ENCODE assay signal across 27 cellular contexts in the genomic region with DNA sequence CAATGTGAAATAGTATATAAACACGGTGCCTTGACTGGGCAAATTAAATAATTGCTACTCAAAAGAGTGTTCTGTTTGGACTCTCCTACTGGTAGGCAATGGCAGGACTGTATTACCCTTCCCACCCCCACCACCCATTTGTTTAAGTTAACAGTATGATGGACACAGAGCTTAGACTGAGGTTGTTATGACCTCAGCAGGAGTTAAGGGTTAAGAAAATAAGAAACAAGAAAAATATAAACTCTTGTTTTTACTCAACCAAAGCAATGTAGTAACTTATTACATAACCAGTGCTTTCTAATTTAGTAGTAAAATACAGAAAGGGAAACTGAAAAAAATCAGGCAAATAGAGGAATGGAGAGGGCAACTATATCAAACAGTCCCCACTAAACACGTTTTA. TPM values are rescaled to one million over a fixed set of nuclear protein-coding genes. Genes with fewer than 3 reads are reported as not detected.
A peak's percentile ranks its signal among the peaks of the same experiment; 100 is the strongest.
DNase-seq lines count a peak whose midpoint lies in the region; ATAC-seq, FAIRE-seq and TF ChIP-seq lines count a peak whose summit lies in the region.
"Had no signal": no experiment of that assay in that cellular context is flagged by ENCODE, and none has a peak within 500 bp of the region (broad histone marks: within the 10 kb centered on the region; RNA-seq: fewer than 3 reads in every experiment).

No MANE protein-coding gene starts in this region.

- in situ Hi-C loops in GM12878 (cut with MboI) = no loop called here

- no peak for TF ChIP-seq POLR2A in GM12878 (IDR thresholded peaks at IDR 0.05; ENCODE audit: low read depth, low read length)

- intact Hi-C loops in GM12878 (cut with micrococcal nuclease; ENCODE audit: unreplicated experiment) (loop anchor here (10.0 kb wide), 1 partner anchor 1192 kb away; no protein-coding TSS in a partner anchor), A673 (cut with micrococcal nuclease; ENCODE audit: unreplicated experiment) (no loop called here)
- intact Hi-C loops in activated CD8-positive, alpha-beta T cell treated with anti-CD3 and anti-CD28 coated beads for 36 hours (cut with micrococcal nuclease) = no loop called here

- BruUV-seq in GM12878 (replicated peaks; lab: Mats Ljungman, UMichigan) (no TSS peak), A673 (replicated peaks; lab: Mats Ljungman, UMichigan) (no TSS peak)

- H3K36me3 ChIP-seq in GM12878 (ENCODE audit: control insufficient read depth in 2 of 2, insufficient read depth in 2 of 2, low read length in 1 of 2) = peaks cover 0 to 10% of the 10 kb centered on the region in 2 experiments; a peak in 2 of 4 replicates
- H3K36me3 ChIP-seq in A673 (ENCODE audit: insufficient read depth, low read length, poor library complexity, severe bottlenecking) = peaks cover 52% of the 10 kb centered on the region

- H3K27me3 ChIP-seq in GM12878 (replicated peaks in 1 of 2; ENCODE audit: control insufficient read depth in 2 of 2, insufficient read depth in 2 of 2, low read length in 1 of 2) = no peaks in the 10 kb centered on the region
- H3K27me3 ChIP-seq in A673 (replicated peaks; ENCODE audit: insufficient read depth, low read depth, low read length, poor library complexity) = no peaks in the 10 kb centered on the region
- H3K27me3 ChIP-seq: BE2C had no signal

- H4K20me1 ChIP-seq in GM12878 (ENCODE audit: control insufficient read depth, insufficient read depth) = no peaks in the 10 kb centered on the region

- TF ChIP-seq EP300 in GM12878 (IDR thresholded peaks at IDR 0.05; ENCODE audit: borderline replicate concordance in 1 of 2, control insufficient read depth in 1 of 2, low read depth in 2 of 2, low read length in 2 of 2) = no peak

- H3K27ac ChIP-seq in GM12878 (ENCODE audit: control insufficient read depth, insufficient read depth) (no peak overlapping the region), A673 (ENCODE audit: low read depth, low read length, poor library complexity, severe bottlenecking) (no peak overlapping the region)
- H3K27ac ChIP-seq: 22Rv1, HL-60 had no signal

- no peak for TF ChIP-seq RAD21 in GM12878 (IDR thresholded peaks at IDR 0.05; ENCODE audit: insufficient read depth, low read depth, low read length)

- FAIRE-seq in GM12878 (lab: Jason Lieb, UNC) = no peak
- FAIRE-seq: HTR-8/SVneo had no signal

- no peak overlapping the region for H3K9ac ChIP-seq in GM12878 (ENCODE audit: control insufficient read depth, insufficient read depth, low read length)
- H3K9ac ChIP-seq: SK-N-SH had no signal

- no peak for DNase-seq in stimulated activated naive CD8-positive, alpha-beta T cell treated with anti-CD3 and anti-CD28 coated beads, Interleukin-15, amount 100 ng/mL, for 72 hours
- DNase-seq in stimulated activated naive CD8-positive, alpha-beta T cell treated with anti-CD3 and anti-CD28 coated beads, Interleukin-15, Interleukin-2, amounts not matched to agents 100 U/mL and 50 U/mL, for 24 hours = no peak
- no peak for DNase-seq in GM12878 (ENCODE audit: low read depth, low spot score)
- DNase-seq in activated CD8-positive, alpha-beta T cell treated with anti-CD3 and anti-CD28 coated beads for 36 hours = no peak
- no peak for DNase-seq in A673 (ENCODE audit: low spot score)
- no peak for DNase-seq in COR-L47 (lab: John Stamatoyannopoulos, UW)
- DNase-seq: BE2C; Calu3; CD4-positive, alpha-beta T cell; DMS53; HCEC 1CT; Kasumi-1; MM.1S; NCI-H1105; NCI-H1694 treated with DMSO at 0.1 percent for 48 hours; NCI-H345; NCI-H69; SHP77; SK-N-SH; T-cell had no signal

- POLR2A ChIA-PET in GM12878 (lab: Charles Lee) (interaction anchor here (0.6 kb wide), 2 partner anchors 69 to 715 kb away, joined by 3 to 5 read pairs; partner anchors contain the start of gene ZBTB37), A673 (lab: Charles Lee; ENCODE audit: low non-redundant PET) (no interaction called here)
- POLR2A ChIA-PET in activated CD8-positive, alpha-beta T cell treated with anti-CD3 and anti-CD28 coated beads for 36 hours (lab: Charles Lee) = no interaction called here

- H3K4me1 ChIP-seq in GM12878 (ENCODE audit: control insufficient read depth, insufficient read depth, low read length) (no peaks in the 10 kb centered on the region), A673 (ENCODE audit: insufficient read depth, low read length, poor library complexity, severe bottlenecking) (no peaks in the 10 kb centered on the region)
- H3K4me1 ChIP-seq: BE2C had no signal

- RAD21 ChIA-PET in GM12878 (lab: Charles Lee; ENCODE audit: unreplicated experiment) = interaction anchor here (0.6 kb wide), 1 partner anchor 69 kb away, joined by 3 read pairs; the partner anchor contains the start of gene ZBTB37

- no peak overlapping the region for H2AFZ ChIP-seq in GM12878 (ENCODE audit: control insufficient read depth, low read depth, low read length)

- no peak overlapping the region for H3K4me3 Mint-ChIP-seq in stimulated activated naive CD8-positive, alpha-beta T cell treated with anti-CD3 and anti-CD28 coated beads, Interleukin-15, amount 100 ng/mL, for 72 hours
- H3K4me3 Mint-ChIP-seq in activated CD8-positive, alpha-beta T cell treated with anti-CD3 and anti-CD28 coated beads for 36 hours = no peak overlapping the region
- H3K4me3 Mint-ChIP-seq: CD4-positive, alpha-beta T cell; IgD-negative memory B cell; T-cell had no signal

- TF ChIP-seq CTCF in GM12878 (IDR thresholded peaks at IDR 0.05 in 2 of 3, conservative IDR thresholded peaks at IDR 0.05 in 1 of 3; ENCODE audit: control insufficient read depth in 2 of 3, extremely low read depth in 1 of 3, insufficient read depth in 1 of 3, low read depth in 3 of 3, low read length in 3 of 3) = no peak
- TF ChIP-seq CTCF in activated CD8-positive, alpha-beta T cell treated with anti-CD3 and anti-CD28 coated beads for 36 hours (IDR thresholded peaks at IDR 0.05) = no peak
- TF ChIP-seq CTCF in A673 (conservative IDR thresholded peaks at IDR 0.05; ENCODE audit: low read depth, low read length) = no peak

- no peak overlapping the region for H3K4me2 ChIP-seq in GM12878 (ENCODE audit: control insufficient read depth, insufficient read depth)
- H3K4me2 ChIP-seq: SK-N-SH had no signal

- H3K4me1 Mint-ChIP-seq in stimulated activated naive CD8-positive, alpha-beta T cell treated with anti-CD3 and anti-CD28 coated beads, Interleukin-15, amount 100 ng/mL, for 72 hours = no peaks in the 10 kb centered on the region
- peaks cover 4% of the 10 kb centered on the region for H3K4me1 Mint-ChIP-seq in activated CD8-positive, alpha-beta T cell treated with anti-CD3 and anti-CD28 coated beads for 36 hours (ENCODE audit: low read depth)
- H3K4me1 Mint-ChIP-seq: T-cell had no signal

- no peaks in the 10 kb centered on the region for H3K9me3 Mint-ChIP-seq in stimulated activated naive CD8-positive, alpha-beta T cell treated with anti-CD3 and anti-CD28 coated beads, Interleukin-15, amount 100 ng/mL, for 72 hours
- no peaks in the 10 kb centered on the region for H3K9me3 Mint-ChIP-seq in activated CD8-positive, alpha-beta T cell treated with anti-CD3 and anti-CD28 coated beads for 36 hours
- H3K9me3 Mint-ChIP-seq: CD4-positive, alpha-beta T cell; IgD-negative memory B cell; T-cell had no signal

- SMC1A ChIA-PET in GM12878 (lab: Charles Lee; ENCODE audit: uncharacterized antibody, unreplicated experiment) = interaction anchor here (1.2 to 2.5 kb wide), 2 partner anchors 10 to 21 kb away, joined by 3 to 8 read pairs; no protein-coding TSS in a partner anchor

- peak; percentile 55 for ATAC-seq in stimulated activated naive CD8-positive, alpha-beta T cell treated with anti-CD3 and anti-CD28 coated beads, Interleukin-15, amount 100 ng/mL, for 72 hours
- ATAC-seq in stimulated activated naive CD8-positive, alpha-beta T cell treated with anti-CD3 and anti-CD28 coated beads, Interleukin-15, Interleukin-2, amounts not matched to agents 100 U/mL and 50 U/mL, for 24 hours = no peak
- ATAC-seq in HG02981 (IDR thresholded peaks at IDR 0.05; ENCODE audit: unreplicated experiment) (peak; percentile 65), GM12878 (peak; percentile 60), HG03520 (IDR thresholded peaks at IDR 0.05; ENCODE audit: unreplicated experiment) (no peak)
- ATAC-seq in activated CD8-positive, alpha-beta T cell treated with anti-CD3 and anti-CD28 coated beads for 36 hours = no peak
- ATAC-seq: T-cell had no signal

- peak overlapping the region in 1 of 2 donors; percentile 72 for H3K27ac Mint-ChIP-seq in stimulated activated naive CD8-positive, alpha-beta T cell treated with anti-CD3 and anti-CD28 coated beads, Interleukin-15, amount 100 ng/mL, for 72 hours
- no peak overlapping the region for H3K27ac Mint-ChIP-seq in activated CD8-positive, alpha-beta T cell treated with anti-CD3 and anti-CD28 coated beads for 36 hours
- H3K27ac Mint-ChIP-seq: CD4-positive, alpha-beta T cell; IgD-negative memory B cell had no signal

- peaks cover 14% of the 10 kb centered on the region for H3K36me3 Mint-ChIP-seq in activated CD8-positive, alpha-beta T cell treated with anti-CD3 and anti-CD28 coated beads for 36 hours (ENCODE audit: low read depth)

- CTCF ChIA-PET in GM12878 (lab: Yijun Ruan, JAX) = interaction anchor here (0.6 to 1.1 kb wide), 3 partner anchors 31 to 73 kb away, joined by 3 to 4 read pairs (median 3); no protein-coding TSS in a partner anchor
- CTCF ChIA-PET in activated CD8-positive, alpha-beta T cell treated with anti-CD3 and anti-CD28 coated beads for 36 hours (lab: Charles Lee) = no interaction called here
- CTCF ChIA-PET in A673 (lab: Charles Lee) = interaction anchor here (0.6 kb wide), 1 partner anchor 14 kb away, joined by 4 read pairs; no protein-coding TSS in a partner anchor

- H3K9me3 ChIP-seq in GM12878 (replicated peaks; ENCODE audit: control insufficient read depth, insufficient read depth, low read length) (no peaks in the 10 kb centered on the region), A673 (ENCODE audit: low read depth, low read length, poor library complexity, severe bottlenecking) (no peaks in the 10 kb centered on the region)
- H3K9me3 ChIP-seq: BE2C, SK-N-SH had no signal

- WGBS in GM12878 (ENCODE audit: insufficient coverage, insufficient replicate concordance, low lambda C conversion rate, missing lambda C conversion rate) = 50% methylated on average over 2 of the region's 2 CpGs

- H3K4me3 ChIP-seq in GM12878 = no peak overlapping the region
- H3K4me3 ChIP-seq in A673 (ENCODE audit: low read depth, low read length, poor library complexity, severe bottlenecking) = no peak overlapping the region

- H3K27me3 Mint-ChIP-seq in stimulated activated naive CD8-positive, alpha-beta T cell treated with anti-CD3 and anti-CD28 coated beads, Interleukin-15, amount 100 ng/mL, for 72 hours = no peaks in the 10 kb centered on the region
- no peaks in the 10 kb centered on the region for H3K27me3 Mint-ChIP-seq in activated CD8-positive, alpha-beta T cell treated with anti-CD3 and anti-CD28 coated beads for 36 hours
- H3K27me3 Mint-ChIP-seq: CD4-positive, alpha-beta T cell; IgD-negative memory B cell; T-cell had no signal

- H3K79me2 ChIP-seq in GM12878 (ENCODE audit: control insufficient read depth, insufficient read depth, low read length) = no peaks in the 10 kb centered on the region

RNA-seq across cellular contexts. Expression of gene SERPINC1, which starts 19.9 kb away (rescaled TPM):
- total RNA-seq in GM12878 (2013; cell fraction: nucleolus; rRNA removed) = not detected in 2 replicates
- total RNA-seq in GM12878 (2014; rRNA removed) (not detected in 2 replicates), GM12878 (2014; rRNA removed; fragmentation: Illumina TruSeq; extraction: Trizol) (not detected in 2 replicates), GM12878 (2021) (0.44 and 0.61 TPM in 2 replicates), A673 (2021) (not detected in 2 replicates)
- not detected for polyA plus RNA-seq in GM12878 (2011; ENCODE audit: low read depth)
- polyA plus RNA-seq in GM12878 (2011; rRNA removed) (not detected in 2 replicates), GM12878 (2014; fragmentation: Illumina TruSeq; extraction: Trizol) (not detected in 2 replicates), GM12878 (2014; fragmentation: Nextera tagmentation; extraction: Ambion mirVana) (under 1 TPM in 1 of 2 experiments, not detected in 1; 0.11 TPM), GM12878 (2014; rRNA removed) (not detected in 2 replicates), GM12878 (2016; fragmentation: Nextera tagmentation; extraction: Ambion mirVana) (not detected)
- not detected in 2 replicates for polyA plus RNA-seq in GM12878 (2011; cell fraction: cytosol; rRNA removed)
- 0.41 TPM in 1 of 2 replicates, not detected in the other for polyA plus RNA-seq in GM12878 (2011; cell fraction: nucleus; rRNA removed)
- not detected in 2 replicates for polyA plus RNA-seq in GM12878 (2012)
- polyA minus RNA-seq in GM12878 (2011; rRNA and poly(A)+ RNA removed) = not detected in 2 replicates
- not detected in 2 replicates for polyA minus RNA-seq in GM12878 (2011; cell fraction: cytosol; rRNA and poly(A)+ RNA removed)
- not detected in 2 replicates for polyA minus RNA-seq in GM12878 (2011; cell fraction: nucleus; rRNA and poly(A)+ RNA removed)
- not detected for total RNA-seq in activated CD8-positive, alpha-beta T cell treated with anti-CD3 and anti-CD28 coated beads for 36 hours
- total RNA-seq: CD4-positive, alpha-beta T cell; OCI-LY7 had no signal
- polyA plus RNA-seq: IgD-negative memory B cell had no signal

Comparison
In these comparisons a context has a peak if more than half of its experiments do, and no peak if none do; other contexts are left out.
1. ATAC-seq: peak in stimulated activated naive CD8-positive, alpha-beta T cell treated with anti-CD3 and anti-CD28 coated beads, Interleukin-15, amount 100 ng/mL, for 72 hours (single experiment), HG02981 (single experiment) and GM12878 (single experiment); none in stimulated activated naive CD8-positive, alpha-beta T cell treated with anti-CD3 and anti-CD28 coated beads, Interleukin-15, Interleukin-2, amounts not matched to agents 100 U/mL and 50 U/mL, for 24 hours (single experiment), activated CD8-positive, alpha-beta T cell treated with anti-CD3 and anti-CD28 coated beads for 36 hours (single experiment) and HG03520 (single experiment).